Comparison of ENCODE assay signal across 16 cellular contexts in the genomic region with DNA sequence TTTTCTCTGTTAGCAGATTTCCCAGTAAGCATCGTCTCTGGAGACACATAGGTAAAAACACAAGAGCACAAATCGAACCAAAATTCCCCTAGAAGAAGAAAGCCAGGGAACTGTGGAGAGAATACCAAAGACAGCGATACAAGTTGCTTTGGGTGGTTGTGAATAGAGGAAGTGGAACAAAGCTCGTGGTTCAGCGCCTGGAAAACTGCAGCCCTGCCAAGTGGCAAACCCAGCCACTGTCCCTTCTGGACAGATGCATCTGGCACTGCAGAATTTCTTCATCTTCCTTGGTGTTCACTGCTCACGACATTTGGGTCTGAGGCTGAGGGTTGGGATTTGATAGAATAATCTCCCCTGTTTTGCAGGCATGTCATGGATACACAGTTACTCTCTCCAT.
DNase-seq lines count a peak whose midpoint lies in the region; ATAC-seq, FAIRE-seq and TF ChIP-seq lines count a peak whose summit lies in the region.
"Had no signal": no experiment of that assay in that cellular context is flagged by ENCODE, and none has a peak within 500 bp of the region (broad histone marks: within the 10 kb centered on the region; RNA-seq: fewer than 3 reads in every experiment).

No MANE protein-coding gene starts in this region.

- H3K9me3 ChIP-seq in GM12878 (replicated peaks; ENCODE audit: control insufficient read depth, insufficient read depth, low read length), result no peaks in the 10 kb centered on the region; the same call in 2 of the 3 replicates
- H3K9me3 ChIP-seq: MG63 had no signal

- H3K27me3 Mint-ChIP-seq in GM23338 (ENCODE audit: insufficient read depth, low read depth, poor library complexity), result peaks cover 7% of the 10 kb centered on the region
- H3K27me3 Mint-ChIP-seq in nephron (ENCODE audit: low read depth), result peaks cover 4% of the 10 kb centered on the region

- no peak for TF ChIP-seq POLR2A in GM12878 (IDR thresholded peaks at IDR 0.05; ENCODE audit: low read depth, low read length)

- FAIRE-seq in GM12878 (lab: Jason Lieb, UNC), result no peak
- FAIRE-seq: HepG2 had no signal

- no peak overlapping the region for H3K9ac ChIP-seq in GM12878 (ENCODE audit: control insufficient read depth, insufficient read depth, low read length)

- H3K4me3 Mint-ChIP-seq in GM23338 (no peak overlapping the region), nephron (no peak overlapping the region)
- H3K4me3 Mint-ChIP-seq: CD8-positive, alpha-beta T cell had no signal

- H3K27ac ChIP-seq in GM23338 (ENCODE audit: low read depth) (no peak overlapping the region), GM12878 (ENCODE audit: control insufficient read depth, insufficient read depth) (no peak overlapping the region)
- H3K27ac ChIP-seq: SK-N-MC had no signal

- POLR2A ChIA-PET in GM12878 (lab: Charles Lee), result no interaction called here

- DNase-seq in NOMO-1 treated with DMSO at 0.1 percent for 48 hours (lab: John Stamatoyannopoulos, UW; ENCODE audit: unreplicated experiment) (peak; percentile 13), NOMO-1 treated with dmso at 0.1 percent for 144 hours (lab: John Stamatoyannopoulos, UW; ENCODE audit: unreplicated experiment) (no peak), GM23338 (ENCODE audit: low spot score) (no peak), GM12878 (ENCODE audit: low read depth, low spot score) (no peak), GM20000 (ENCODE audit: low spot score) (no peak), putamen (ENCODE audit: low spot score) (no peak), ACHN (no peak)
- DNase-seq: 8988T; CD8-positive, alpha-beta T cell; GOT3; MG63; NCI-H187; NCI-H69 had no signal

- H3K4me3 ChIP-seq in GM23338 (no peak overlapping the region), GM12878 (no peak overlapping the region)
- H3K4me3 ChIP-seq: MG63, SK-N-MC had no signal

- H3K36me3 Mint-ChIP-seq in GM23338 (ENCODE audit: low read depth) (peaks cover 5% of the 10 kb centered on the region; the same call in 1 of the 3 replicates), nephron (ENCODE audit: low read depth) (peaks cover 6% of the 10 kb centered on the region)
- H3K36me3 Mint-ChIP-seq: CD8-positive, alpha-beta T cell had no signal

- no peaks in the 10 kb centered on the region for H3K4me1 ChIP-seq in GM23338 (ENCODE audit: insufficient read depth)
- no peaks in the 10 kb centered on the region for H3K4me1 ChIP-seq in GM12878 (ENCODE audit: control insufficient read depth, insufficient read depth, low read length)

- H3K36me3 ChIP-seq in GM23338 (ENCODE audit: insufficient read depth), result no peaks in the 10 kb centered on the region
- no peaks in the 10 kb centered on the region for H3K36me3 ChIP-seq in GM12878 (ENCODE audit: control insufficient read depth in 2 of 2, insufficient read depth in 2 of 2, low read length in 1 of 2)
- H3K36me3 ChIP-seq: MG63 had no signal

- CTCF ChIA-PET in GM12878 (lab: Yijun Ruan, JAX), result no interaction called here

- in situ Hi-C loops in GM12878 (cut with MboI) (no loop called here), ACHN (cut with HindIII; ENCODE audit: low pct_ligation_motif_present, low pct_unique_long_range_greater_than_20kb, low sequenced_read_pairs) (no loop called here)

- H3K27me3 ChIP-seq in GM23338 (ENCODE audit: insufficient read depth), result no peaks in the 10 kb centered on the region
- no peaks in the 10 kb centered on the region for H3K27me3 ChIP-seq in GM12878 (replicated peaks in 1 of 2; ENCODE audit: control insufficient read depth in 2 of 2, insufficient read depth in 2 of 2, low read length in 1 of 2)
- H3K27me3 ChIP-seq: MG63 had no signal

- peak overlapping the region; percentile 52; the same call in 1 of the 2 replicates for H2AFZ ChIP-seq in GM23338
- H2AFZ ChIP-seq in GM12878 (ENCODE audit: control insufficient read depth, low read depth, low read length), result no peak overlapping the region

- H4K20me1 ChIP-seq in GM23338 (replicated peaks; ENCODE audit: insufficient read depth) (no peaks in the 10 kb centered on the region), GM12878 (ENCODE audit: control insufficient read depth, insufficient read depth) (no peaks in the 10 kb centered on the region)

- intact Hi-C loops in GM12878 (cut with micrococcal nuclease; ENCODE audit: unreplicated experiment), result no loop called here

- H3K4me1 Mint-ChIP-seq in GM23338 (no peaks in the 10 kb centered on the region; the same call in 2 of the 3 replicates), nephron (peaks cover 19% of the 10 kb centered on the region)

- no TSS peak for BruUV-seq in GM12878 (replicated peaks; lab: Mats Ljungman, UMichigan)

- RAD21 ChIA-PET in GM12878 (lab: Charles Lee; ENCODE audit: unreplicated experiment), result no interaction called here

- no peak for TF ChIP-seq RAD21 in GM12878 (IDR thresholded peaks at IDR 0.05; ENCODE audit: insufficient read depth, low read depth, low read length)

- TF ChIP-seq EP300 in GM12878 (IDR thresholded peaks at IDR 0.05; ENCODE audit: borderline replicate concordance in 1 of 2, control insufficient read depth in 1 of 2, low read depth in 2 of 2, low read length in 2 of 2), result no peak

- H3F3A ChIP-seq in GM23338 (replicated peaks; ENCODE audit: low read depth), result no peaks in the 10 kb centered on the region

- H3K79me2 ChIP-seq in GM23338 (replicated peaks; ENCODE audit: insufficient read depth), result no peaks in the 10 kb centered on the region
- H3K79me2 ChIP-seq in GM12878 (ENCODE audit: control insufficient read depth, insufficient read depth, low read length), result no peaks in the 10 kb centered on the region

- TF ChIP-seq CTCF in GM23338 (conservative IDR thresholded peaks at IDR 0.05; ENCODE audit: low read depth in 2 of 2) (no peak), GM12878 (IDR thresholded peaks at IDR 0.05 in 2 of 3, conservative IDR thresholded peaks at IDR 0.05 in 1 of 3; ENCODE audit: control insufficient read depth in 2 of 3, extremely low read depth in 1 of 3, insufficient read depth in 1 of 3, low read depth in 3 of 3, low read length in 3 of 3) (no peak), nephron (IDR thresholded peaks at IDR 0.05; ENCODE audit: unreplicated experiment in 3 of 3) (no peak), GM20000 (IDR thresholded peaks at IDR 0.05; ENCODE audit: extremely low read depth, missing control alignments) (no peak)

- 15% methylated on average over 6 of the region's 6 CpGs for WGBS in GM12878 (ENCODE audit: insufficient coverage, insufficient replicate concordance, low lambda C conversion rate, missing lambda C conversion rate)

- H3K4me2 ChIP-seq in GM23338, result no peak overlapping the region
- no peak overlapping the region for H3K4me2 ChIP-seq in GM12878 (ENCODE audit: control insufficient read depth, insufficient read depth)

- 0 out of 2 replicates have a peak, but pooled peaks cover 4% of the 10 kb centered on the region for H3K9me2 ChIP-seq in GM23338 (ENCODE audit: insufficient read depth)

- H3K9me3 Mint-ChIP-seq in GM23338 (peaks cover 10% of the 10 kb centered on the region), nephron (peaks cover 26% of the 10 kb centered on the region)

- ATAC-seq in GM23338 (no peak), GM12878 (peak; percentile 31; the same call in 1 of the 3 replicates)
- ATAC-seq: CD8-positive, alpha-beta T cell had no signal

- SMC1A ChIA-PET in GM12878 (lab: Charles Lee; ENCODE audit: uncharacterized antibody, unreplicated experiment), result interaction anchor here (1.1 to 1.8 kb wide), 5 partner anchors 9 to 61 kb away, joined by 3 to 7 read pairs (median 4); no protein-coding TSS in a partner anchor

- no peak overlapping the region for H3K27ac Mint-ChIP-seq in GM23338
- H3K27ac Mint-ChIP-seq in nephron, result peak overlapping the region in 2 of 3 experiments; percentile 58 to 77
- H3K27ac Mint-ChIP-seq: CD8-positive, alpha-beta T cell had no signal

TF ChIP-seq in GM23338, 12 proteins besides CTCF, POLR2A, EP300 and RAD21:
- TF ChIP-seq POLR2AphosphoS5 (IDR thresholded peaks at IDR 0.05; ENCODE audit: low read depth), result no peak

TF ChIP-seq in GM12878, 131 proteins besides CTCF, POLR2A, EP300 and RAD21:
- TF ChIP-seq SPI1 (IDR thresholded peaks at IDR 0.05; ENCODE audit: borderline replicate concordance, insufficient read depth, low read depth, low read length) (peak; percentile 51; the same call in 1 of the 2 replicates), CUX1 (IDR thresholded peaks at IDR 0.05; ENCODE audit: insufficient replicate concordance, low read depth, low read length) (no peak), HCFC1 (IDR thresholded peaks at IDR 0.05; ENCODE audit: low read length) (no peak), IKZF1 (conservative IDR thresholded peaks at IDR 0.05) (peak; percentile 38), IKZF2 (IDR thresholded peaks at IDR 0.05) (peak; percentile 41 to 45; a peak in 2 of 4 replicates)
